In genomic region chr12:56645717-56646446, GRCh38 we compare ENCODE assay signal across 8 cellular contexts. TPM values are rescaled to one million over a fixed set of nuclear protein-coding genes. Genes with fewer than 3 reads are reported as not detected.
DNase-seq lines count a peak whose midpoint lies in the region; ATAC-seq and TF ChIP-seq lines count a peak whose summit lies in the region.

ATP5F1B (minus strand) TSS chr12:56645984; CDS start chr12:56645963, 21 bp downstream.

- H3K27me3 ChIP-seq in prostate gland (replicated peaks; ENCODE audit: insufficient read depth), result no peaks in the 10 kb centered on the region

- H3K27ac ChIP-seq in angular gyrus (ENCODE audit: low read depth, low read length) (peak within 1 kb of the TSS; percentile 99), prostate gland (peak within 1 kb of the TSS; percentile 87 to 94), urinary bladder (ENCODE audit: low read depth) (peak within 1 kb of the TSS; percentile 96)

- TF ChIP-seq POLR2A in prostate gland (IDR thresholded peaks at IDR 0.05), result peak; percentile 99

- DNase-seq in NCI-H187 (lab: John Stamatoyannopoulos, UW), result peak; percentile 96 to 97
- peak; percentile 65 to 100 (median 87) for DNase-seq in T-helper 2 cell
- peak; percentile 95 for DNase-seq in left ventricle myocardium superior
- DNase-seq in prostate gland (ENCODE audit: low spot score), result peak; percentile 98

- H3K4me1 ChIP-seq in prostate gland (replicated peaks) (no peaks in the 10 kb centered on the region), urinary bladder (ENCODE audit: insufficient read depth) (no peaks in the 10 kb centered on the region)

- TF ChIP-seq CTCF in prostate gland (IDR thresholded peaks at IDR 0.05), result peak in 2 of 4 experiments; percentile 4 to 17

- H3K4me3 ChIP-seq in prostate gland, result peak within 1 kb of the TSS; percentile 88 to 96
- peak within 1 kb of the TSS; percentile 93 for H3K4me3 ChIP-seq in urinary bladder (ENCODE audit: low read depth, low read length)

- intact Hi-C loops in left ventricle myocardium superior (cut with micrococcal nuclease), result no loop called here
- intact Hi-C loops in prostate gland (cut with DNase I), result loop anchor here (5.0 kb wide), 1 partner anchor 41 kb away; the partner anchor contains the start of gene PTGES3

- ATAC-seq in GM18498 (IDR thresholded peaks at IDR 0.05; ENCODE audit: unreplicated experiment) (peak; percentile 99), HG02938 (IDR thresholded peaks at IDR 0.05; ENCODE audit: unreplicated experiment) (peak; percentile 99), left ventricle myocardium superior (peak; percentile 98)

- 1% methylated on average over 38 of the region's 39 CpGs for whole genome bisulfite sequencing in prostate gland
- 5% methylated on average over 39 of the region's 39 CpGs for WGBS in urinary bladder

- H3K9me3 ChIP-seq in prostate gland, result no peaks in the 10 kb centered on the region

- peaks cover 11 to 13% of the 10 kb centered on the region in 2 donors for H3K36me3 ChIP-seq in prostate gland
- H3K36me3 ChIP-seq in urinary bladder (ENCODE audit: insufficient read depth), result peaks cover 7% of the 10 kb centered on the region

RNA-seq across cellular contexts. Expression of gene ATP5F1B, which starts in this region (rescaled TPM):
- 3,327 TPM for total RNA-seq in left ventricle myocardium superior
- 100 to 1,000 TPM; 372 to 401 TPM for total RNA-seq in prostate gland
- 175 TPM for total RNA-seq in urinary bladder
- polyA plus RNA-seq in urinary bladder, result 583 TPM

Comparison
In these comparisons a context has a peak if more than half of its experiments do, and no peak if none do; other contexts are left out.
1. Peak in every context shown above with its lines: DNase-seq, ATAC-seq, H3K4me3 ChIP-seq and H3K27ac ChIP-seq.